ENCODE assay signal across 24 cellular contexts in genomic region chr2:144211065-144211464, GRCh38.
"Had no signal": no experiment of that assay in that cellular context is flagged by ENCODE, and none has a peak within 500 bp of the region (broad histone marks: within the 10 kb centered on the region; RNA-seq: fewer than 3 reads in every experiment).

No MANE protein-coding gene starts in this region.

- H3K4me1 ChIP-seq: gastrocnemius medialis, uterus had no signal

- DNase-seq: activated naive CD8-positive, alpha-beta T cell treated with anti-CD3 and anti-CD28 coated beads, Interleukin-2, amount 10 ng/mL, durations not matched to agents 7 days and 5 days; amniotic stem cell; brain microvascular endothelial cell; dorsolateral prefrontal cortex; effector memory CD8-positive, alpha-beta T cell; gastrocnemius medialis; glutamatergic neuron; islet precursor cell; left ventricle myocardium inferior; mesendoderm; natural killer cell; right cardiac atrium; spleen; stimulated activated naive CD4-positive, alpha-beta T cell treated with Interleukin-2 at 50 U/mL for 16 hours; substantia nigra; T-helper 9 cell; uterus; WERI-Rb-1 had no signal

- H3K27me3 ChIP-seq: brain microvascular endothelial cell, dorsolateral prefrontal cortex, gastrocnemius medialis, hepatocyte, spleen, uterus had no signal

- H3K27ac Mint-ChIP-seq: activated naive CD8-positive, alpha-beta T cell treated with anti-CD3 and anti-CD28 coated beads, Interleukin-2, amount 10 ng/mL, durations not matched to agents 7 days and 5 days; effector memory CD8-positive, alpha-beta T cell; natural killer cell; type B pancreatic cell had no signal

- H2AFZ ChIP-seq: hepatocyte had no signal

- H3K9me3 ChIP-seq: gastrocnemius medialis, left ventricle myocardium inferior, spleen, uterus had no signal

- H3K4me3 ChIP-seq: coronary artery, dorsolateral prefrontal cortex, gastrocnemius medialis, hepatocyte, left ventricle myocardium inferior, lung, SK-N-MC, spleen, uterus had no signal

- H3K27me3 Mint-ChIP-seq: activated naive CD8-positive, alpha-beta T cell treated with anti-CD3 and anti-CD28 coated beads, Interleukin-2, amount 10 ng/mL, durations not matched to agents 7 days and 5 days; effector memory CD8-positive, alpha-beta T cell; type B pancreatic cell had no signal

- H3K4me2 ChIP-seq: hepatocyte had no signal

- H3K4me3 Mint-ChIP-seq: activated naive CD8-positive, alpha-beta T cell treated with anti-CD3 and anti-CD28 coated beads, Interleukin-2, amount 10 ng/mL, durations not matched to agents 7 days and 5 days; natural killer cell; type B pancreatic cell had no signal

- ATAC-seq: activated CD4-positive, CD25-positive, alpha-beta regulatory T cell treated with anti-CD3 and anti-CD28 coated beads, Interleukin-2, amount 50 U/mL, for 24 hours; effector memory CD8-positive, alpha-beta T cell; gastrocnemius medialis; natural killer cell; right cardiac atrium had no signal

- H3K79me2 ChIP-seq: hepatocyte had no signal

- H3K9me3 Mint-ChIP-seq: effector memory CD8-positive, alpha-beta T cell; natural killer cell; type B pancreatic cell had no signal

- H3K36me3 ChIP-seq: brain microvascular endothelial cell, uterus, WERI-Rb-1 had no signal
